Comparison of ENCODE assay signal across 2 cellular contexts in the genomic region with DNA sequence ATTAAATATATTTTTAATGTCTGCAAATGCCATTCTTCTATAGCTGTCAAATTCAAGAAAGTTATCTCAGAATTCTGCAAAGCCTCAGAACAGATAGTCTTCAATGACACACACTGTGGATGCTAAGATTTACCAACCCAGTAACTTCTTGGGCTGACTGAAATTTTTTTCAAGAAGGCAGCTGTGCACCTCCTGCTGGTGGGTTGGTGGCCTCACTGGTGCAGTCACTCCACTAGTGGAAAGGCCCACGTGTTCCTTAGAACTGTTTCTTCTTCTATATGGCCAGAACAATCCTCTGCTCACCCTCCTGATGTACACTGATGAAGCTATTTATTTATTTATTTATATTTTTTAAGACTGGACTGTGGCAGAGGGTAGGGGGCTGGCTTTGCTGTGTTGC.
A peak's percentile ranks its signal among the peaks of the same experiment; 100 is the strongest.
TF ChIP-seq lines count a peak whose summit lies in the region.

No MANE protein-coding gene starts in this region.

TF ChIP-seq in IMR-90, 13 proteins besides CTCF, POLR2A, EP300 and RAD21:
- TF ChIP-seq SMC3 (IDR thresholded peaks at IDR 0.05; ENCODE audit: low read depth, low read length) = 0 out of 2 replicates have a peak, but pooled peaks have one; percentile 13
- no peak for TF ChIP-seq MXI1 (IDR thresholded peaks at IDR 0.05; ENCODE audit: borderline replicate concordance, low read depth, low read length)

TF ChIP-seq in GM12878, 131 proteins besides CTCF, POLR2A, EP300 and RAD21 (continued from another document):
- TF ChIP-seq ZNF217 (IDR thresholded peaks at IDR 0.05) (no peak), SUPT20H (IDR thresholded peaks at IDR 0.05; ENCODE audit: borderline replicate concordance, control insufficient read depth, low read depth, low read length) (no peak)
